ENCODE assay signal across 8 cellular contexts in the genomic region with DNA sequence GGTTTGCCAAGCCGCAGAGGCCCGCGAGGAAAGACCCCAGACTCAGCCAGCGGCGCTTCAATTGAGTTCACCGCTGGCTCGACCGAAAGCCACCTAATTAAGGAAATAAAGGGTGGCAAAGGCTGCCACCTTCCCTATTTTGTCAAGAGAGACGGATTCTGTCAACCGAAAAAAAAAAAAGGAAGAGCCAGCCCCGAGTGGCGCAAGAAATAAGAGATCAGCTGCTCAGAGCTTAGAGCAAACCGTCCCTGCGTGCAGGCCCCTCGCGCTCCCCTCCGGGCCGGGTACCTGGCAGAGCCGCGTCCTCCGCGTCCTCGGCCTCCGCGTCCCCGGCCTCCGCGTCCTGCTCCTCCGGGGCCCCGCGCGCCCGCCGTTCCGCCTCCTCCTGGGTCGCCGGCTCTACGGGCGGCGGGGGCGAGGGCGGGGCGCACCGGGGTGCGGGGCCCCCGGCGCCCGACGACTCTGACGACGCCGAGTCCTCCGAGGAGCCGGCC. TPM values are rescaled to one million over a fixed set of nuclear protein-coding genes. Genes with fewer than 3 reads are reported as not detected.
DNase-seq lines count a peak whose midpoint lies in the region; ATAC-seq and TF ChIP-seq lines count a peak whose summit lies in the region.

No MANE protein-coding gene starts in this region.

- intact Hi-C loops in right cardiac atrium (cut with DNase I) (loop anchor here in 1 of 4 donors (5.0 kb wide), 1 partner anchor 70 kb away; a partner anchor contains a TSS), gastrocnemius medialis (cut with DNase I; ENCODE audit: low total_unique reads) (loop anchor here (2.0 to 5.0 kb wide), 2 partner anchors 67 to 70 kb away; a partner anchor contains a TSS)

- H3K27me3 ChIP-seq in right cardiac atrium (ENCODE audit: control insufficient read depth, insufficient read depth) = no peaks in the 10 kb centered on the region
- no peaks in the 10 kb centered on the region for H3K27me3 ChIP-seq in gastrocnemius medialis

- H3K27ac Mint-ChIP-seq in T-helper 1 cell treated with Interleukin-12 subunit alpha and Interleukin-12 subunit beta and Interleukin-4 antibody, amounts not matched to agents 30 μg/mL and 1 μg/mL, for 36 hours = peak overlapping the region; percentile 83
- H3K27ac Mint-ChIP-seq in activated T-helper 17 cell treated with anti-CD3 and anti-CD28 coated beads, Interleukin-2, amount 50 U/mL, for 72 hours = peak overlapping the region; percentile 83

- peaks cover 10% of the 10 kb centered on the region for H3K9me3 Mint-ChIP-seq in T-helper 1 cell treated with Interleukin-12 subunit alpha and Interleukin-12 subunit beta and Interleukin-4 antibody, amounts not matched to agents 30 μg/mL and 1 μg/mL, for 36 hours
- no peaks in the 10 kb centered on the region for H3K9me3 Mint-ChIP-seq in activated T-helper 17 cell treated with anti-CD3 and anti-CD28 coated beads, Interleukin-2, amount 50 U/mL, for 72 hours

- H3K4me1 Mint-ChIP-seq in T-helper 1 cell treated with Interleukin-12 subunit alpha and Interleukin-12 subunit beta and Interleukin-4 antibody, amounts not matched to agents 30 μg/mL and 1 μg/mL, for 36 hours (ENCODE audit: low read depth) = peaks cover 48% of the 10 kb centered on the region
- H3K4me1 Mint-ChIP-seq in activated T-helper 17 cell treated with anti-CD3 and anti-CD28 coated beads, Interleukin-2, amount 50 U/mL, for 72 hours = peaks cover 30% of the 10 kb centered on the region

- H3K36me3 ChIP-seq in gastrocnemius medialis = no peaks in the 10 kb centered on the region

- H3K36me3 Mint-ChIP-seq in T-helper 1 cell treated with Interleukin-12 subunit alpha and Interleukin-12 subunit beta and Interleukin-4 antibody, amounts not matched to agents 30 μg/mL and 1 μg/mL, for 36 hours (ENCODE audit: low read depth) = peaks cover 6% of the 10 kb centered on the region
- peaks cover 40% of the 10 kb centered on the region for H3K36me3 Mint-ChIP-seq in activated T-helper 17 cell treated with anti-CD3 and anti-CD28 coated beads, Interleukin-2, amount 50 U/mL, for 72 hours (ENCODE audit: low read depth)

- H3K9me3 ChIP-seq in right cardiac atrium (ENCODE audit: control insufficient read depth, low read length) (no peaks in the 10 kb centered on the region), gastrocnemius medialis (no peaks in the 10 kb centered on the region)

- no peak for TF ChIP-seq POLR2A in gastrocnemius medialis (IDR thresholded peaks at IDR 0.05)

- in situ Hi-C loops in gastrocnemius medialis (cut with MboI; ENCODE audit: low sequenced_read_pairs in 4 of 4) = loop anchor here in 1 of 4 donors (10.0 kb wide), 1 partner anchor 67 kb away; a partner anchor contains a TSS

- H3K27ac ChIP-seq in right cardiac atrium (ENCODE audit: low read length) (peak overlapping the region; percentile 46), gastrocnemius medialis (peak overlapping the region; percentile 78 to 93 (median 88))

- ATAC-seq in HG02642 (IDR thresholded peaks at IDR 0.05; ENCODE audit: poor library complexity, unreplicated experiment) (peak; percentile 32), right cardiac atrium (peak; percentile 17 to 20), gastrocnemius medialis (peak; percentile 38 to 57)
- peak; percentile 20 for ATAC-seq in activated T-helper 17 cell treated with anti-CD3 and anti-CD28 coated beads, Interleukin-2, amount 50 U/mL, for 72 hours (replicated peaks)

- H3K4me1 ChIP-seq in right cardiac atrium (ENCODE audit: control insufficient read depth, insufficient read depth, low read length) (peaks cover 2% of the 10 kb centered on the region), gastrocnemius medialis (peaks cover 6 to 15% of the 10 kb centered on the region in 2 donors)

- TF ChIP-seq CTCF in gastrocnemius medialis (IDR thresholded peaks at IDR 0.05 in 4 of 5, conservative IDR thresholded peaks at IDR 0.05 in 1 of 5) = no peak

- H3K4me3 ChIP-seq in right cardiac atrium (ENCODE audit: low read length) (peak overlapping the region; percentile 81), gastrocnemius medialis (peak overlapping the region; percentile 75 to 99 (median 88))

- DNase-seq in T-helper 1 cell (no peak), NCI-H1092 treated with DMSO at 0.1 percent for 48 hours (lab: John Stamatoyannopoulos, UW) (peak; percentile 71), right cardiac atrium (no peak), gastrocnemius medialis (no peak)
- no peak for DNase-seq in central memory CD4-positive, alpha-beta T cell

- under 1% methylated on average over 54 of the region's 54 CpGs for WGBS in right cardiac atrium

- peaks cover 22% of the 10 kb centered on the region for H3K27me3 Mint-ChIP-seq in T-helper 1 cell treated with Interleukin-12 subunit alpha and Interleukin-12 subunit beta and Interleukin-4 antibody, amounts not matched to agents 30 μg/mL and 1 μg/mL, for 36 hours (ENCODE audit: low read depth)
- peaks cover 5% of the 10 kb centered on the region for H3K27me3 Mint-ChIP-seq in activated T-helper 17 cell treated with anti-CD3 and anti-CD28 coated beads, Interleukin-2, amount 50 U/mL, for 72 hours

- H3K4me3 Mint-ChIP-seq in T-helper 1 cell treated with Interleukin-12 subunit alpha and Interleukin-12 subunit beta and Interleukin-4 antibody, amounts not matched to agents 30 μg/mL and 1 μg/mL, for 36 hours = peak overlapping the region; percentile 92
- H3K4me3 Mint-ChIP-seq in activated T-helper 17 cell treated with anti-CD3 and anti-CD28 coated beads, Interleukin-2, amount 50 U/mL, for 72 hours = peak overlapping the region; percentile 99

RNA-seq across cellular contexts. Expression of a gene that starts 1.0 kb away (rescaled TPM):
- 10 to 100 TPM; 10.1 to 32.7 TPM for total RNA-seq in activated T-helper 17 cell treated with anti-CD3 and anti-CD28 coated beads, Interleukin-2, amount 50 U/mL, for 72 hours
- total RNA-seq in right cardiac atrium = 1 to 10 TPM; 3.3 to 4.4 (median 3.5) TPM
- polyA plus RNA-seq in right cardiac atrium = 2.1 TPM
- total RNA-seq in gastrocnemius medialis = 1 to 10 TPM in 1 of 4 donors, under 1 TPM in 3; 0.44 to 1.1 (median 0.81) TPM
